10 cellular contexts compared by ENCODE assay signal in the genomic region with DNA sequence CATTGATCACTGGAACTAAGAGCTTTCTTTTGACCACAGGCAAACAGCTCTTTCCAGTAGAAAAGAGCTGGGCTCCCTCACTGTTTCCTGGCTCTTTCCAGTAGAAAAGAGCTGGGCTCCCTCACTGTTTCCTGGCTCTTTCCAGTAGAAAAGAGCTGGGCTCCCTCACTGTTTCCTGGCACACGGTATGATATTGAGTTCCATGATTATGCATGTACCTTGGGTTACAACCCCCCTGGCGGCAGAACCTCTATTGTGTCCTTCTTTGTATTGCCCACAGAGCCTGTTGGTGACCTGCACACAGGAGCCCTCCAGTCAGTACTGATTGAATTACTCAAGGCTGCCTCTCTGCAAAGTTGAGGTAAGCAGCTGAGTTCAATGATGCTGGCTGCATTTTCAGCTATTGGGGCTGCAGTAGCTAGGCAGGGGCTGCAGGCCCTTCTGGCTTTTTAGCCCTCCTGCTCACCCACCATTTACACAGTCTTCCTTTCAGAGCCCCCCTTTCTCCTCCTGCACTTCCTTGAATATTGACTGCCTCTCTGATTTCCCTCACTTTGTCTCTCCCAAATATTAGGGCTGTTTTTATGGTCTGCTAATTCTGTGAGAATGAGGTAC. TPM values are rescaled to one million over a fixed set of nuclear protein-coding genes. Genes with fewer than 3 reads are reported as not detected.
DNase-seq lines count a peak whose midpoint lies in the region; ATAC-seq and TF ChIP-seq lines count a peak whose summit lies in the region.
"Had no signal": no experiment of that assay in that cellular context is flagged by ENCODE, and none has a peak within 500 bp of the region (broad histone marks: within the 10 kb centered on the region; RNA-seq: fewer than 3 reads in every experiment).

No MANE protein-coding gene starts in this region.

- no peaks in the 10 kb centered on the region for H3K79me2 ChIP-seq in mammary epithelial cell (ENCODE audit: insufficient read depth, low read length)
- no peaks in the 10 kb centered on the region for H3K79me2 ChIP-seq in neural progenitor cell (ENCODE audit: low read depth)

- ATAC-seq in heart left ventricle (no peak), GM18870 (IDR thresholded peaks at IDR 0.05; ENCODE audit: unreplicated experiment) (no peak)
- ATAC-seq: right cardiac atrium had no signal

- H3K9me3 ChIP-seq in mammary epithelial cell (replicated peaks; ENCODE audit: insufficient read depth, low read length) (no peaks in the 10 kb centered on the region), neural progenitor cell (ENCODE audit: low read depth) (no peaks in the 10 kb centered on the region), heart left ventricle (no peaks in the 10 kb centered on the region)

- 17% methylated on average over 2 of the region's 2 CpGs for WGBS in mammary epithelial cell (ENCODE audit: low coverage, missing lambda C conversion rate)
- WGBS in heart left ventricle, 4 donors, result 49 to 58% (median 54%) methylated on average over 2 of the region's 2 CpGs

- H3K36me3 ChIP-seq in H7 (replicated peaks; ENCODE audit: control insufficient read depth, insufficient read depth, low read length) (no peaks in the 10 kb centered on the region), mammary epithelial cell (ENCODE audit: insufficient read depth, low read length) (no peaks in the 10 kb centered on the region), neural progenitor cell (no peaks in the 10 kb centered on the region), heart left ventricle (no peaks in the 10 kb centered on the region)

- DNase-seq in H7 (peak; percentile 30), NCI-H524 (lab: John Stamatoyannopoulos, UW) (peak; percentile 50 to 86), mammary epithelial cell (peak; percentile 21), neural progenitor cell (ENCODE audit: low spot score) (peak; percentile 48), heart left ventricle (no peak)
- no peak for DNase-seq in effector CD8-positive, alpha-beta T cell (lab: John Stamatoyannopoulos, UW)
- DNase-seq in activated CD4-positive, alpha-beta T cell treated with anti-CD3 and anti-CD28 coated beads for 1 hour, result no peak
- DNase-seq: right cardiac atrium had no signal

- H3K9me3 Mint-ChIP-seq in neural progenitor cell, result no peaks in the 10 kb centered on the region

- H3K36me3 Mint-ChIP-seq in neural progenitor cell, result no peaks in the 10 kb centered on the region

- H3K27me3 ChIP-seq in H7 (ENCODE audit: control insufficient read depth, insufficient read depth, low read length) (no peaks in the 10 kb centered on the region), mammary epithelial cell (ENCODE audit: insufficient read depth, low read length) (no peaks in the 10 kb centered on the region), neural progenitor cell (no peaks in the 10 kb centered on the region), heart left ventricle (no peaks in the 10 kb centered on the region)

- BruUV-seq in mammary epithelial cell (replicated peaks; lab: Mats Ljungman, UMichigan), result no TSS peak

- no peaks in the 10 kb centered on the region for H3F3A ChIP-seq in neural progenitor cell (ENCODE audit: low read depth)

- in situ Hi-C loops in mammary epithelial cell (cut with MboI; ENCODE audit: low sequenced_read_pairs in 2 of 2), result no loop called here

- no peaks in the 10 kb centered on the region for H4K20me1 ChIP-seq in mammary epithelial cell (ENCODE audit: insufficient read depth, low read length)
- no peaks in the 10 kb centered on the region for H4K20me1 ChIP-seq in neural progenitor cell (ENCODE audit: low read depth)

- H3K27ac ChIP-seq in mammary epithelial cell (ENCODE audit: insufficient read depth, low read depth, low read length) (peak overlapping the region; percentile 27), neural progenitor cell (no peak overlapping the region), heart left ventricle (no peak overlapping the region)

- no peak overlapping the region for H3K4me3 Mint-ChIP-seq in neural progenitor cell

- no peaks in the 10 kb centered on the region for H3K27me3 Mint-ChIP-seq in neural progenitor cell (ENCODE audit: insufficient read depth, low read depth)

- TF ChIP-seq CTCF in mammary epithelial cell (conservative IDR thresholded peaks at IDR 0.05 in 1 of 2, IDR thresholded peaks at IDR 0.05 in 1 of 2; ENCODE audit: extremely low read depth in 1 of 2, insufficient read depth in 1 of 2, low read depth in 1 of 2, low read length in 2 of 2), result peak in 1 of 2 donors; percentile 15
- TF ChIP-seq CTCF in neural progenitor cell (IDR thresholded peaks at IDR 0.05), result no peak
- TF ChIP-seq CTCF in heart left ventricle (IDR thresholded peaks at IDR 0.05), result no peak

- H3K9ac ChIP-seq in mammary epithelial cell (ENCODE audit: insufficient read depth, low read length), result no peak overlapping the region
- no peak overlapping the region for H3K9ac ChIP-seq in neural progenitor cell

- no peak for TF ChIP-seq POLR2A in heart left ventricle (IDR thresholded peaks at IDR 0.05)

- intact Hi-C loops in mammary epithelial cell (cut with micrococcal nuclease) (no loop called here), heart left ventricle (cut with DNase I) (no loop called here)

- H3K4me2 ChIP-seq in mammary epithelial cell (ENCODE audit: insufficient read depth, low read depth, low read length), result no peak overlapping the region
- no peak overlapping the region for H3K4me2 ChIP-seq in neural progenitor cell

- CTCF ChIA-PET in mammary epithelial cell (lab: Charles Lee; ENCODE audit: low non-redundant PET), result no interaction called here

- H3K27ac Mint-ChIP-seq in neural progenitor cell, result peak overlapping the region; percentile 69

- H3K4me3 ChIP-seq in H7 (ENCODE audit: insufficient read depth, low read depth, low read length) (no peak overlapping the region), mammary epithelial cell (replicated peaks in 1 of 3; ENCODE audit: insufficient read depth in 1 of 3, low read depth in 2 of 3, low read length in 3 of 3) (no peak overlapping the region), neural progenitor cell (no peak overlapping the region), heart left ventricle (no peak overlapping the region)

- dilution Hi-C loops in mammary epithelial cell (cut with HindIII; ENCODE audit: low sequenced_read_pairs), result no loop called here

- H3K4me1 ChIP-seq in mammary epithelial cell (ENCODE audit: insufficient read depth, low read length) (peaks cover 43% of the 10 kb centered on the region), neural progenitor cell (peaks cover 6% of the 10 kb centered on the region), heart left ventricle (peaks cover 0 to 13% (median 7%) of the 10 kb centered on the region in 12 donors)

- peaks cover 10% of the 10 kb centered on the region for H3K4me1 Mint-ChIP-seq in neural progenitor cell

- H2AFZ ChIP-seq in mammary epithelial cell (ENCODE audit: low read depth, low read length) (no peak overlapping the region), neural progenitor cell (replicated peaks) (peak overlapping the region; percentile 74)

RNA-seq across cellular contexts. Expression of gene ACKR2, which starts 10.2 kb away (rescaled TPM):
- not detected in 2 replicates for total RNA-seq in H7 (2014; rRNA removed; shearing (Covaris generic))
- under 1 TPM; 0.52 to 0.67 TPM for total RNA-seq in mammary epithelial cell
- polyA plus RNA-seq in mammary epithelial cell, result 0.19 TPM
- not detected for polyA minus RNA-seq in mammary epithelial cell
- not detected in 2 replicates for total RNA-seq in neural progenitor cell (ENCODE audit: low replicate concordance)
- 1 to 10 TPM in 4 of 9 donors, under 1 TPM in 5; 0.42 to 3.1 (median 0.67) TPM for total RNA-seq in heart left ventricle
- polyA plus RNA-seq in heart left ventricle, result under 1 TPM; 0.22 to 0.57 TPM

RNA-seq across cellular contexts. Expression of gene HIGD1A, which starts 15.2 kb away (rescaled TPM):
- 111 and 149 TPM in 2 replicates for total RNA-seq in H7 (2014; rRNA removed; shearing (Covaris generic))
- total RNA-seq in mammary epithelial cell (100 to 1,000 TPM; 139 to 165 TPM), neural progenitor cell (ENCODE audit: low replicate concordance) (110 and 181 TPM in 2 replicates), heart left ventricle (100 to 1,000 TPM; 170 to 353 (median 313) TPM)
- polyA plus RNA-seq in mammary epithelial cell (170 TPM), heart left ventricle (100 to 1,000 TPM; 291 to 497 TPM)
- polyA minus RNA-seq in mammary epithelial cell, result 31.3 TPM

RNA-seq across cellular contexts. Expression of gene CCDC13, which starts 46.4 kb away (rescaled TPM):
- total RNA-seq in H7 (2014; rRNA removed; shearing (Covaris generic)), result 0.48 TPM in 1 of 2 replicates, not detected in the other
- total RNA-seq in mammary epithelial cell (under 1 TPM; 0.49 to 0.50 TPM), neural progenitor cell (ENCODE audit: low replicate concordance) (1.1 TPM in 1 of 2 replicates, not detected in the other), heart left ventricle (1 to 10 TPM in 1 of 9 donors, under 1 TPM in 7, not detected in 1; 0.44 to 1.4 (median 0.83) TPM)
- polyA plus RNA-seq in mammary epithelial cell (0.15 TPM), heart left ventricle (1 to 10 TPM in 1 of 2 donors, under 1 TPM in 1; 0.53 to 1.1 TPM)
- polyA minus RNA-seq in mammary epithelial cell, result not detected

RNA-seq across cellular contexts. Expression of gene CYP8B1, which starts 56.2 kb away (rescaled TPM):
- total RNA-seq in H7 (2014; rRNA removed; shearing (Covaris generic)), result not detected in 2 replicates
- not detected for total RNA-seq in mammary epithelial cell
- not detected for polyA plus RNA-seq in mammary epithelial cell
- polyA minus RNA-seq in mammary epithelial cell, result not detected
- not detected in 2 replicates for total RNA-seq in neural progenitor cell (ENCODE audit: low replicate concordance)
- under 1 TPM in 1 of 9 donors, not detected in 8; 0.14 TPM for total RNA-seq in heart left ventricle
- not detected for polyA plus RNA-seq in heart left ventricle
- total RNA-seq: T-helper 2 cell treated with Interferon-gamma antibody and Interleukin-4, amounts not matched to agents 100 ng/mL and 5 ng/mL, for 36 hours had no signal

Comparison
In these comparisons a context has a peak if more than half of its experiments do, and no peak if none do; other contexts are left out.
1. DNase-seq: peak in H7 (single experiment), NCI-H524 (2 of 2), mammary epithelial cell (single experiment) and neural progenitor cell (single experiment); none in effector CD8-positive, alpha-beta T cell (single experiment), heart left ventricle (0 of 5) and activated CD4-positive, alpha-beta T cell treated with anti-CD3 and anti-CD28 coated beads for 1 hour (single experiment).